Comparison of ENCODE assay signal across 11 cellular contexts in genomic region chr15:89128320-89129122, GRCh38. TPM values are rescaled to one million over a fixed set of nuclear protein-coding genes. Genes with fewer than 3 reads are reported as not detected.
A peak's percentile ranks its signal among the peaks of the same experiment; 100 is the strongest.
DNase-seq lines count a peak whose midpoint lies in the region; ATAC-seq and TF ChIP-seq lines count a peak whose summit lies in the region.
"Had no signal": no experiment of that assay in that cellular context is flagged by ENCODE, and none has a peak within 500 bp of the region (broad histone marks: within the 10 kb centered on the region; RNA-seq: fewer than 3 reads in every experiment).

No MANE protein-coding gene starts in this region.

- no peak overlapping the region for H3K9ac ChIP-seq in Karpas-422 (ENCODE audit: low read length)

- peaks cover 24% of the 10 kb centered on the region for H3K4me1 Mint-ChIP-seq in T-helper 17 cell
- peaks cover 36% of the 10 kb centered on the region for H3K4me1 Mint-ChIP-seq in activated naive CD8-positive, alpha-beta T cell treated with anti-CD3 and anti-CD28 coated beads, Interleukin-2, amount 50 U/mL, for 24 hours

- H3K27me3 ChIP-seq in Karpas-422 (ENCODE audit: low read length), result no peaks in the 10 kb centered on the region
- H3K27me3 ChIP-seq in thoracic aorta (replicated peaks; ENCODE audit: insufficient read depth), result no peaks in the 10 kb centered on the region
- H3K27me3 ChIP-seq: cardiac muscle cell, esophagus muscularis mucosa had no signal

- H3K4me1 ChIP-seq in Karpas-422 (ENCODE audit: low read length) (peaks cover 15% of the 10 kb centered on the region), thoracic aorta (ENCODE audit: control insufficient read depth in 1 of 2, low read depth in 2 of 2) (peaks cover 24 to 78% of the 10 kb centered on the region in 2 donors)

- 0 out of 2 replicates have a peak, but pooled peaks cover 3% of the 10 kb centered on the region for H3K79me2 ChIP-seq in Karpas-422 (ENCODE audit: low read length)

- H2AFZ ChIP-seq in Karpas-422 (ENCODE audit: low read length), result no peak overlapping the region

- peaks cover 9% of the 10 kb centered on the region for H3K36me3 Mint-ChIP-seq in T-helper 17 cell (ENCODE audit: low read depth)
- H3K36me3 Mint-ChIP-seq in activated naive CD8-positive, alpha-beta T cell treated with anti-CD3 and anti-CD28 coated beads, Interleukin-2, amount 50 U/mL, for 24 hours (ENCODE audit: low read depth), result peaks cover 26% of the 10 kb centered on the region

- H3K4me3 Mint-ChIP-seq in T-helper 17 cell, result no peak overlapping the region
- no peak overlapping the region for H3K4me3 Mint-ChIP-seq in activated naive CD8-positive, alpha-beta T cell treated with anti-CD3 and anti-CD28 coated beads, Interleukin-2, amount 50 U/mL, for 24 hours

- DNase-seq in Karpas-422 (no peak), T-helper 17 cell (no peak), left lobe of liver (ENCODE audit: low spot score) (peak; percentile 88), thoracic aorta (ENCODE audit: low spot score) (no peak), NCI-H2171 (lab: John Stamatoyannopoulos, UW) (no peak)
- DNase-seq in activated naive CD8-positive, alpha-beta T cell treated with anti-CD3 and anti-CD28 coated beads, Interleukin-2, amount 50 U/mL, for 24 hours, result no peak
- DNase-seq: DMS153, islet precursor cell had no signal

- no peak for TF ChIP-seq CTCF in thoracic aorta (IDR thresholded peaks at IDR 0.05)

- no peaks in the 10 kb centered on the region for H4K20me1 ChIP-seq in Karpas-422 (ENCODE audit: insufficient read depth, low read depth, low read length)

- 0 out of 2 replicates have a peak overlapping the region, but pooled peaks have one; percentile 1 for H3K27ac ChIP-seq in Karpas-422 (ENCODE audit: low read length)
- H3K27ac ChIP-seq in thoracic aorta, result peak overlapping the region; percentile 62 to 63
- H3K27ac ChIP-seq: cardiac muscle cell had no signal

- H3K36me3 ChIP-seq in Karpas-422 (ENCODE audit: insufficient read depth, low read length) (no peaks in the 10 kb centered on the region; the same call in 1 of the 2 replicates), thoracic aorta (peaks cover 3% of the 10 kb centered on the region)
- H3K36me3 ChIP-seq: cardiac muscle cell had no signal

- H3K9me3 ChIP-seq in Karpas-422 (ENCODE audit: low read length) (no peaks in the 10 kb centered on the region), T-helper 17 cell (ENCODE audit: control insufficient read depth, low read length, poor library complexity, severe bottlenecking) (no peaks in the 10 kb centered on the region), thoracic aorta (no peaks in the 10 kb centered on the region)
- H3K9me3 ChIP-seq: esophagus muscularis mucosa had no signal

- no peak overlapping the region for H3K4me2 ChIP-seq in Karpas-422 (ENCODE audit: low read depth, low read length, poor library complexity, severe bottlenecking)

- no peaks in the 10 kb centered on the region for H3K9me2 ChIP-seq in Karpas-422 (replicated peaks; ENCODE audit: insufficient read depth, low read length)

- H3K4me3 ChIP-seq in Karpas-422 (ENCODE audit: low read length) (no peak overlapping the region), thoracic aorta (no peak overlapping the region)
- H3K4me3 ChIP-seq: cardiac muscle cell, esophagus muscularis mucosa had no signal

- H3K27me3 Mint-ChIP-seq in T-helper 17 cell, result no peaks in the 10 kb centered on the region
- no peaks in the 10 kb centered on the region for H3K27me3 Mint-ChIP-seq in activated naive CD8-positive, alpha-beta T cell treated with anti-CD3 and anti-CD28 coated beads, Interleukin-2, amount 50 U/mL, for 24 hours

- no peak overlapping the region for H3K27ac Mint-ChIP-seq in T-helper 17 cell
- no peak overlapping the region for H3K27ac Mint-ChIP-seq in activated naive CD8-positive, alpha-beta T cell treated with anti-CD3 and anti-CD28 coated beads, Interleukin-2, amount 50 U/mL, for 24 hours

- no peaks in the 10 kb centered on the region for H3K9me3 Mint-ChIP-seq in activated naive CD8-positive, alpha-beta T cell treated with anti-CD3 and anti-CD28 coated beads, Interleukin-2, amount 50 U/mL, for 24 hours

- ATAC-seq in T-helper 17 cell, result peak; percentile 27
- ATAC-seq in left lobe of liver, result peak; percentile 66
- no peak for ATAC-seq in thoracic aorta (ENCODE audit: insufficient number of reproducible peaks, low FRiP score, low read depth)
- ATAC-seq in activated naive CD8-positive, alpha-beta T cell treated with anti-CD3 and anti-CD28 coated beads, Interleukin-2, amount 50 U/mL, for 24 hours, result no peak
- no peak for ATAC-seq in GM21576 (IDR thresholded peaks at IDR 0.05; ENCODE audit: unreplicated experiment)

RNA-seq across cellular contexts. Expression of gene ABHD2, which starts 40.3 kb away (rescaled TPM):
- total RNA-seq in Karpas-422 (2014; rRNA removed; shearing (Covaris generic); ENCODE audit: low replicate concordance), result 28.3 and 43.6 TPM in 2 replicates
- total RNA-seq in T-helper 17 cell (10 to 100 TPM; 55.6 to 58.2 TPM), left lobe of liver (385 TPM), thoracic aorta (100 to 1,000 TPM; 177 to 283 TPM)

Comparison
In these comparisons a context has a peak if more than half of its experiments do, and no peak if none do; other contexts are left out.
1. ATAC-seq: peak in T-helper 17 cell (single experiment) and left lobe of liver (single experiment); none in thoracic aorta (single experiment), activated naive CD8-positive, alpha-beta T cell treated with anti-CD3 and anti-CD28 coated beads, Interleukin-2, amount 50 U/mL, for 24 hours (single experiment) and GM21576 (single experiment).